In genomic region chr1:174023438-174023837, GRCh38 we compare ENCODE assay signal across 8 cellular contexts. TPM values are rescaled to one million over a fixed set of nuclear protein-coding genes. Genes with fewer than 3 reads are reported as not detected.
DNase-seq lines count a peak whose midpoint lies in the region; ATAC-seq, FAIRE-seq and TF ChIP-seq lines count a peak whose summit lies in the region.

No MANE protein-coding gene starts in this region.

- WGBS in suprapubic skin = 30% methylated on average over 3 of the region's 3 CpGs

- no peaks in the 10 kb centered on the region for H3K9me3 ChIP-seq in suprapubic skin

- DNase-seq in NCI-H510A treated with DMSO at 0.1 percent for 48 hours (lab: John Stamatoyannopoulos, UW) (peak; percentile 61), astrocyte of the spinal cord (ENCODE audit: low read depth, low spot score) (peak; percentile 48), islet precursor cell (peak; percentile 66), suprapubic skin (ENCODE audit: low spot score in 2 of 2) (no peak), germinal center (ENCODE audit: low spot score) (no peak), GM13977 (ENCODE audit: low spot score) (no peak)

- TF ChIP-seq POLR2A in suprapubic skin (IDR thresholded peaks at IDR 0.05) = no peak

- no peak overlapping the region for H3K4me3 ChIP-seq in astrocyte of the spinal cord (ENCODE audit: low read depth, low read length)
- H3K4me3 ChIP-seq in suprapubic skin = no peak overlapping the region

- peak overlapping the region; percentile 95 for H3K27ac ChIP-seq in suprapubic skin

- ATAC-seq in HG03342 (IDR thresholded peaks at IDR 0.05; ENCODE audit: unreplicated experiment) = no peak

- TF ChIP-seq EP300 in suprapubic skin (IDR thresholded peaks at IDR 0.05) = no peak

- TF ChIP-seq CTCF in astrocyte of the spinal cord (IDR thresholded peaks at IDR 0.05; ENCODE audit: low read depth, low read length) (no peak), suprapubic skin (IDR thresholded peaks at IDR 0.05) (no peak), GM13977 (IDR thresholded peaks at IDR 0.05; ENCODE audit: extremely low read depth, insufficient read depth, missing control alignments) (no peak)

- H3K4me1 ChIP-seq in suprapubic skin = peaks cover 38% of the 10 kb centered on the region

- peak; percentile 11 for FAIRE-seq in G401.6 (lab: Jason Lieb, UNC)

- H3K27me3 ChIP-seq in suprapubic skin = no peaks in the 10 kb centered on the region

- no peaks in the 10 kb centered on the region for H3K36me3 ChIP-seq in suprapubic skin

- in situ Hi-C loops in astrocyte of the spinal cord (cut with HindIII; ENCODE audit: low sequenced_read_pairs) = no loop called here
- in situ Hi-C loops in GM13977 (cut with MboI; ENCODE audit: low pct_unique_long_range_greater_than_20kb, low sequenced_read_pairs, unreplicated experiment) = no loop called here

RNA-seq across cellular contexts. Expression of gene RC3H1, which starts 1.3 kb away (rescaled TPM):
- total RNA-seq in suprapubic skin = 10 to 100 TPM; 33.6 to 70.9 (median 52.3) TPM

Comparison
In these comparisons a context has a peak if more than half of its experiments do, and no peak if none do; other contexts are left out.
1. DNase-seq: peak in NCI-H510A treated with DMSO at 0.1 percent for 48 hours (single experiment), astrocyte of the spinal cord (single experiment) and islet precursor cell (single experiment); none in suprapubic skin (0 of 2), germinal center (single experiment) and GM13977 (single experiment).